10 cellular contexts compared by ENCODE assay signal in the genomic region with DNA sequence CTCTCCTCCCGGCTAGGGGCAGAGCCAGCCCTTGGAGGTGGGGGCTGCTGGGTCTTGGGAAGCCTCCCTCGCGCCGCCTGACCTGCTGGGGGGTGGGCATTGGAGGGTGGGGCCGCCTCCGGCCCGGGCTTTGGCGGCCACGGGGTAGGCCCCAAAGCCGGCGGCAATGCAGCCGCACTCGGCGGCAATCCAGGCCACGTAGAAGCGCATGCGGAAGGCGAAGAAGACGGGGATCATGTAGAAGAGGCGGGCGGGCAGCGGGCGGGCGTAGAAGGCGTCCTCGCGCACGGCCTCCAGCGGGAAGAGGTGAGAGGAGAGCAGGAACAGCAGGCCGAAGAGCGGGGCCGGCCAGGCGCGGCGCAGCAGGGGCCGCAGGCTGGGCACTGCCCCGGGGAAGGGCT.
"Had no signal": no experiment of that assay in that cellular context is flagged by ENCODE, and none has a peak within 500 bp of the region (broad histone marks: within the 10 kb centered on the region; RNA-seq: fewer than 3 reads in every experiment).

No MANE protein-coding gene starts in this region.

- H3K4me1 Mint-ChIP-seq: activated naive CD8-positive, alpha-beta T cell treated with anti-CD3 and anti-CD28 coated beads, Interleukin-2, amount 50 U/mL, for 24 hours had no signal

- H3K4me1 ChIP-seq: tibial artery, vagina had no signal

- H3K4me3 Mint-ChIP-seq: activated CD8-positive, alpha-beta T cell treated with anti-CD3 and anti-CD28 coated beads, Interleukin-2, amount 10 ng/mL, durations not matched to agents 7 days and 5 days; activated naive CD8-positive, alpha-beta T cell treated with anti-CD3 and anti-CD28 coated beads, Interleukin-2, amount 50 U/mL, for 24 hours; nephron progenitor cell had no signal

- H3K9me3 ChIP-seq: tibial artery, vagina had no signal

- H3K9me3 Mint-ChIP-seq: activated naive CD8-positive, alpha-beta T cell treated with anti-CD3 and anti-CD28 coated beads, Interleukin-2, amount 50 U/mL, for 24 hours; nephron progenitor cell had no signal

- H3K27me3 ChIP-seq: tibial artery, vagina had no signal

- H3K36me3 ChIP-seq: vagina had no signal

- ATAC-seq: activated naive CD8-positive, alpha-beta T cell treated with anti-CD3 and anti-CD28 coated beads, Interleukin-2, amount 50 U/mL, for 24 hours; left lobe of liver had no signal

- H3K27ac ChIP-seq: tibial artery, vagina had no signal

- DNase-seq: activated CD4-positive, alpha-beta T cell treated with anti-CD3 and anti-CD28 coated beads for 48 hours; activated CD8-positive, alpha-beta T cell treated with anti-CD3 and anti-CD28 coated beads, Interleukin-2, amount 10 ng/mL, durations not matched to agents 7 days and 5 days; activated naive CD4-positive, alpha-beta T cell treated with Interleukin-2 at 50 U/mL for 16 hours; activated naive CD8-positive, alpha-beta T cell treated with anti-CD3 and anti-CD28 coated beads, Interleukin-2, amount 50 U/mL, for 24 hours; central memory CD4-positive, alpha-beta T cell; T-helper 1 cell; tibial artery had no signal

- H3K4me3 ChIP-seq: tibial artery, vagina had no signal

- H3K27me3 Mint-ChIP-seq: activated naive CD8-positive, alpha-beta T cell treated with anti-CD3 and anti-CD28 coated beads, Interleukin-2, amount 50 U/mL, for 24 hours had no signal

- H3K27ac Mint-ChIP-seq: activated CD8-positive, alpha-beta T cell treated with anti-CD3 and anti-CD28 coated beads, Interleukin-2, amount 10 ng/mL, durations not matched to agents 7 days and 5 days; activated naive CD8-positive, alpha-beta T cell treated with anti-CD3 and anti-CD28 coated beads, Interleukin-2, amount 50 U/mL, for 24 hours had no signal
